14 cellular contexts compared by ENCODE assay signal in the genomic region with DNA sequence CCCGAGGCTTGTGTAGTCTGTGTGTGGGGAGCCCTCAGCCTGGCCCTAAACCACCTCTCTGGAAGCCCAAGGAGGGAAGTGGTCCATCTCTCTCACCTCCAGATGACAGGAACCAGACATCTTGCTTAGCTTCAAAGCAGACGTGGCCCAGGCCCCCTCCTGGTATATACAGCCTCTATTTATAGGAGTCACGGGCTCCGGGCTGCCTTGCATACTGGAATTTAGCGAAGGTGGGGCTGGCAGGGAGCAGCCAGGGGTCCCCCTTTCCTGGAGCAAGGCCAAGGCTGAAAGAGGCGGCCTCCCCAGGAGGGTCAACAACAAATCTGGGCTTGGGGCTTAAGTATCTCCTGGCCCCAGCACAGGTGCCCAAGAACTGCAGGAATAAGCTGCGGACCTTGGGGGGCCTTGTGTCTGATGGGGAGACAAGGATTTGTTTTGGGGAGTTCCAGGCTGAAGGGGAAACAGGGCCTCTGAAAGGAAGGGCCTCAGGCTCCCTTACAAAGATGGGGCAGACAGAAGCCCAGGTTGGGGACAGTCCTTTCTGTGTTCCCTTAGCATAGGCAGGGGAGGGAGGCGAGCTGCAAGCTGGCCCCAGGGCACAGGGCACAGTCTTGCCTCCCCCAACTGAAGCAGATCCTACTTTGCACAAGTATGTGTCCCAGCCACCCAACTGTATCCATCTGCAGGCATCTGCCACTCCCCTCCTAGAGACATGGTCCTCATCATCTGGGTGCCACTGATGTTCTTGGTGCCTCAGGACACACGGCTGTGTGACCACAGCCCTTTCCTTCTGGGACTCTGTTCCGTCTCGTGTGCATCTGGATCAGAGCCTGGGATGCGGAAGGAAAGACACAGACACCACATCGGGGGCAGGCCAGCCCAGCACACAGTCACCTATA. TPM values are rescaled to one million over a fixed set of nuclear protein-coding genes. Genes with fewer than 3 reads are reported as not detected.
DNase-seq lines count a peak whose midpoint lies in the region; ATAC-seq and TF ChIP-seq lines count a peak whose summit lies in the region.
"Had no signal": no experiment of that assay in that cellular context is flagged by ENCODE, and none has a peak within 500 bp of the region (broad histone marks: within the 10 kb centered on the region; RNA-seq: fewer than 3 reads in every experiment).

No MANE protein-coding gene starts in this region.

- CTCF ChIA-PET in GM10248 (lab: Yijun Ruan, JAX) = interaction anchor here (0.9 to 1.8 kb wide), 4 partner anchors 11 to 59 kb away, joined by 3 to 5 read pairs (median 4); no protein-coding TSS in a partner anchor

- H4K20me1 ChIP-seq in hepatocyte (ENCODE audit: insufficient read depth, poor library complexity, severe bottlenecking) (peaks cover 9% of the 10 kb centered on the region), smooth muscle cell (ENCODE audit: low read depth) (peaks cover 61% of the 10 kb centered on the region)

- in situ Hi-C loops in brain microvascular endothelial cell (cut with HindIII; ENCODE audit: low pct_ligation_motif_present, low sequenced_read_pairs) = no loop called here

- WGBS in hepatocyte (ENCODE audit: low lambda C conversion rate, missing lambda C conversion rate) = 64% methylated on average over 13 of the region's 13 CpGs
- 59% methylated on average over 13 of the region's 13 CpGs for WGBS in smooth muscle cell (ENCODE audit: low lambda C conversion rate)

- H3K9ac ChIP-seq in smooth muscle cell (ENCODE audit: low read depth) = peak overlapping the region; percentile 62

- DNase-seq in H7 (peak; percentile 22), brain microvascular endothelial cell (no peak), hepatocyte (ENCODE audit: low spot score) (peak; percentile 53), smooth muscle cell (lab: John Stamatoyannopoulos, UW; ENCODE audit: unreplicated experiment) (no peak), amniotic stem cell (lab: John Stamatoyannopoulos, UW) (no peak), GM10248 (ENCODE audit: extremely low spot score) (no peak), NCI-H2227 treated with DMSO at 0.1 percent for 48 hours (lab: John Stamatoyannopoulos, UW) (no peak)
- DNase-seq: activated CD4-positive, alpha-beta T cell treated with anti-CD3 and anti-CD28 coated beads, Interleukin-2, amount 50 U/mL, for 1 hour; cortex of kidney; GDM1; Kasumi-1; naive B cell; NCI-H2171 treated with DMSO at 0.1 percent for 48 hours had no signal

- TF ChIP-seq CTCF in brain microvascular endothelial cell (IDR thresholded peaks at IDR 0.05; ENCODE audit: low read depth, low read length, missing control alignments) = no peak
- TF ChIP-seq CTCF in hepatocyte (IDR thresholded peaks at IDR 0.05; ENCODE audit: poor library complexity) = no peak
- no peak for TF ChIP-seq CTCF in smooth muscle cell (IDR thresholded peaks at IDR 0.05; ENCODE audit: borderline replicate concordance, insufficient read depth, poor library complexity, severe bottlenecking)
- TF ChIP-seq CTCF in GM10248 (IDR thresholded peaks at IDR 0.05; ENCODE audit: control extremely low read depth, extremely low read depth, low read depth, missing control alignments) = no peak

- no peak for ATAC-seq in HG03196 (IDR thresholded peaks at IDR 0.05; ENCODE audit: unreplicated experiment)

- H3K36me3 ChIP-seq in H7 (replicated peaks; ENCODE audit: control insufficient read depth, insufficient read depth, low read length) (no peaks in the 10 kb centered on the region), brain microvascular endothelial cell (replicated peaks) (peaks cover 14% of the 10 kb centered on the region), hepatocyte (replicated peaks; ENCODE audit: insufficient read depth, low read depth) (no peaks in the 10 kb centered on the region), smooth muscle cell (ENCODE audit: low read depth) (no peaks in the 10 kb centered on the region)

- H3K79me2 ChIP-seq in hepatocyte (peaks cover 62% of the 10 kb centered on the region), smooth muscle cell (ENCODE audit: low read depth) (peaks cover 81% of the 10 kb centered on the region)

- H3K9me3 ChIP-seq in hepatocyte (ENCODE audit: low read depth) = no peaks in the 10 kb centered on the region
- H3K9me3 ChIP-seq in smooth muscle cell (replicated peaks; ENCODE audit: low read depth) = no peaks in the 10 kb centered on the region

- no peaks in the 10 kb centered on the region for H3K27me3 ChIP-seq in H7 (ENCODE audit: control insufficient read depth, insufficient read depth, low read length)
- no peaks in the 10 kb centered on the region for H3K27me3 ChIP-seq in brain microvascular endothelial cell (replicated peaks)
- no peaks in the 10 kb centered on the region for H3K27me3 ChIP-seq in hepatocyte
- no peaks in the 10 kb centered on the region for H3K27me3 ChIP-seq in smooth muscle cell (ENCODE audit: low read depth)

- no peaks in the 10 kb centered on the region for H3K9me2 ChIP-seq in hepatocyte (replicated peaks; ENCODE audit: insufficient read depth)

- H3K4me1 ChIP-seq in hepatocyte (ENCODE audit: insufficient read depth) = peaks cover 67% of the 10 kb centered on the region
- peaks cover 30% of the 10 kb centered on the region for H3K4me1 ChIP-seq in smooth muscle cell (ENCODE audit: low read depth)

- H2AFZ ChIP-seq in hepatocyte (no peak overlapping the region), smooth muscle cell (ENCODE audit: low read depth) (no peak overlapping the region)

- H3K27ac ChIP-seq in brain microvascular endothelial cell = peak overlapping the region; percentile 84
- peak overlapping the region; percentile 93 for H3K27ac ChIP-seq in hepatocyte
- H3K27ac ChIP-seq in smooth muscle cell (ENCODE audit: low read depth) = peak overlapping the region; percentile 90

- H3K4me2 ChIP-seq in hepatocyte (no peak overlapping the region), smooth muscle cell (peak overlapping the region; percentile 82)

- H3F3A ChIP-seq in smooth muscle cell (ENCODE audit: low read depth) = no peaks in the 10 kb centered on the region

- no peak overlapping the region for H3K4me3 ChIP-seq in H7 (ENCODE audit: insufficient read depth, low read depth, low read length)
- no peak overlapping the region for H3K4me3 ChIP-seq in brain microvascular endothelial cell (ENCODE audit: low read depth, low read length)
- H3K4me3 ChIP-seq in hepatocyte = no peak overlapping the region
- H3K4me3 ChIP-seq in smooth muscle cell = no peak overlapping the region

- POLR2A ChIA-PET in GM10248 (lab: Yijun Ruan, JAX) = no interaction called here

RNA-seq across cellular contexts. Expression of a gene that starts 11.9 kb away (rescaled TPM):
- 7.5 and 9.0 TPM in 2 replicates for total RNA-seq in H7 (2014; rRNA removed; shearing (Covaris generic))
- total RNA-seq in hepatocyte (18.3 and 20.1 TPM in 2 replicates), smooth muscle cell (21.9 and 28.0 TPM in 2 replicates)
- polyA plus RNA-seq in hepatocyte (14.5 and 20.6 TPM in 2 replicates), smooth muscle cell (30.6 and 52.1 TPM in 2 replicates)

Comparison
In these comparisons a context has a peak if more than half of its experiments do, and no peak if none do; other contexts are left out.
1. DNase-seq: peak in H7 (single experiment) and hepatocyte (single experiment); none in brain microvascular endothelial cell (single experiment), smooth muscle cell (single experiment), amniotic stem cell (single experiment), GM10248 (single experiment) and NCI-H2227 treated with DMSO at 0.1 percent for 48 hours (single experiment).
2. Peak in every context shown above with its lines, with median percentiles within 50 percentile points of each other: H3K27ac ChIP-seq.